Comparison of ENCODE assay signal across 8 cellular contexts in genomic region chr5:127029513-127030258, GRCh38. TPM values are rescaled to one million over a fixed set of nuclear protein-coding genes. Genes with fewer than 3 reads are reported as not detected.
DNase-seq lines count a peak whose midpoint lies in the region; ATAC-seq and TF ChIP-seq lines count a peak whose summit lies in the region.

No MANE protein-coding gene starts in this region.

- H3K36me3 ChIP-seq in duodenal mucosa (ENCODE audit: control insufficient read depth in 1 of 2, insufficient read depth in 2 of 2, low read length in 2 of 2) = no peaks in the 10 kb centered on the region

- peak overlapping the region; percentile 83 to 91 for H3K9ac ChIP-seq in duodenal mucosa (ENCODE audit: low read depth in 1 of 2, low read length in 2 of 2)

- intact Hi-C loops in lower leg skin (cut with DNase I; ENCODE audit: low total_unique reads) = no loop called here

- no peak for TF ChIP-seq CTCF in lower leg skin (IDR thresholded peaks at IDR 0.05)

- TF ChIP-seq POLR2A in lower leg skin (IDR thresholded peaks at IDR 0.05) = no peak

- H3K27ac ChIP-seq in duodenal mucosa (ENCODE audit: low read depth, low read length) = peak overlapping the region; percentile 93

- peak overlapping the region; percentile 86 to 90 for H3K4me3 ChIP-seq in duodenal mucosa (ENCODE audit: low read depth in 1 of 2, low read length in 2 of 2)
- peak overlapping the region; percentile 73 for H3K4me3 ChIP-seq in lower leg skin (ENCODE audit: low read depth, poor library complexity, severe bottlenecking)

- no peaks in the 10 kb centered on the region for H3K9me3 ChIP-seq in duodenal mucosa (ENCODE audit: control insufficient read depth in 1 of 2, low read length in 2 of 2)

- WGBS in lower leg skin, 2 donors = 0 to 2% methylated on average over 18 to 41 of the region's 53 CpGs

- DNase-seq in NCI-H82 (lab: John Stamatoyannopoulos, UW) = peak; percentile 54
- DNase-seq in NCI-H82 treated with DMSO at 0.1 percent for 48 hours (lab: John Stamatoyannopoulos, UW; ENCODE audit: unreplicated experiment) = no peak
- peak; percentile 36 for DNase-seq in NCI-H510A treated with DMSO at 0.1 percent for 48 hours (lab: John Stamatoyannopoulos, UW)
- DNase-seq in activated CD4-positive, alpha-beta T cell treated with anti-CD3 and anti-CD28 coated beads, Interleukin-2, amount 50 U/mL, for 24 hours (ENCODE audit: low read depth in 1 of 2, low spot score in 1 of 2) = peak; percentile 14 to 27
- peak; percentile 35 to 88 for DNase-seq in lower leg skin (ENCODE audit: low spot score in 2 of 2)
- DNase-seq in stimulated activated CD8-positive, alpha-beta memory T cell treated with anti-CD3 and anti-CD28 coated beads, Interleukin-4, amount 100 ng/mL, for 48 hours = peak; percentile 64

- H3K27me3 ChIP-seq in duodenal mucosa (ENCODE audit: control insufficient read depth in 1 of 2, insufficient read depth in 2 of 2, low read length in 2 of 2) = peaks cover 0 to 5% of the 10 kb centered on the region in 2 donors

- ATAC-seq in HG03066 (IDR thresholded peaks at IDR 0.05; ENCODE audit: low read depth, unreplicated experiment) = peak; percentile 11

- H3K4me1 ChIP-seq in duodenal mucosa (ENCODE audit: control insufficient read depth in 1 of 2, insufficient read depth in 2 of 2, low read length in 2 of 2) = peaks cover 10 to 25% of the 10 kb centered on the region in 2 donors

RNA-seq across cellular contexts. Expression of gene MARCHF3, which starts 0.7 kb away (rescaled TPM):
- 10 to 100 TPM; 23.4 to 53.7 (median 29.3) TPM for total RNA-seq in lower leg skin

RNA-seq across cellular contexts. Expression of gene C5orf63, which starts 43.6 kb away (rescaled TPM):
- 1 to 10 TPM in 3 of 4 donors, under 1 TPM in 1; 0.91 to 3.3 (median 1.7) TPM for total RNA-seq in lower leg skin
